In the genomic region with DNA sequence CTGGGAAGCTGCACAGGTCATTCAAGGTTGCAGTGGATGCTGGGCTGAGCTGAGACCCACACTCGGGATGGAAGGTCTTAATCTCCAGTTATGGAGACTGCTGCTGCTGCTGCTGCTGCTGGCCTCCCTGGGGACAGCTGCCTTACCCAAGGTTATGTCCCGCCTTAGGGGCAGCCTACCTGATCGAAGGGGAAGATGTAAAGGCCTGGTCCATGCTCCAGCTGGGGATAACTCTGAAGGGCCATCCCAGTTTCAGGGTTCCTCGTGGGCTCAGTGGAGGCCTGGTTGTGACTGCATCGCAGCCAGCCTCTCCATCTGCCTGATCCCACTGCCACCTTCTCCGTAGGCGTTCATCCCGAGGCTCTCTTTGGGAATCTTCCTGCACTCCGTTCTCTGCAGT, we compare ENCODE assay signal across 15 cellular contexts. TPM values are rescaled to one million over a fixed set of nuclear protein-coding genes. Genes with fewer than 3 reads are reported as not detected.
DNase-seq lines count a peak whose midpoint lies in the region; ATAC-seq and TF ChIP-seq lines count a peak whose summit lies in the region.
"Had no signal": no experiment of that assay in that cellular context is flagged by ENCODE, and none has a peak within 500 bp of the region (broad histone marks: within the 10 kb centered on the region; RNA-seq: fewer than 3 reads in every experiment).

No MANE protein-coding gene starts in this region.

- H3K4me3 ChIP-seq in vagina: no peak overlapping the region
- H3K4me3 ChIP-seq: GM12878, HAP-1 had no signal

- TF ChIP-seq POLR2A in vagina (IDR thresholded peaks at IDR 0.05): no peak

- no peak overlapping the region for H3K4me3 Mint-ChIP-seq in activated CD8-positive, alpha-beta memory T cell treated with anti-CD3 and anti-CD28 coated beads, Interleukin-2, amount 10 ng/mL, durations not matched to agents 7 days and 5 days
- no peak overlapping the region for H3K4me3 Mint-ChIP-seq in T-cell
- H3K4me3 Mint-ChIP-seq: B cell; CD4-positive, alpha-beta T cell had no signal

- H3K27ac ChIP-seq in vagina: no peak overlapping the region

- H3K36me3 Mint-ChIP-seq in activated CD8-positive, alpha-beta memory T cell treated with anti-CD3 and anti-CD28 coated beads, Interleukin-2, amount 10 ng/mL, durations not matched to agents 7 days and 5 days: peaks cover 1% of the 10 kb centered on the region
- no peaks in the 10 kb centered on the region for H3K36me3 Mint-ChIP-seq in T-cell

- DNase-seq in activated CD8-positive, alpha-beta memory T cell treated with anti-CD3 and anti-CD28 coated beads, Interleukin-2, amount 10 ng/mL, durations not matched to agents 7 days and 5 days: peak; percentile 23
- no peak for DNase-seq in activated CD8-positive, alpha-beta memory T cell treated with anti-CD3 and anti-CD28 coated beads, Interleukin-2, amount 50 U/mL, for 4 hours
- DNase-seq in iPS-NIHi7 (ENCODE audit: extremely low spot score) (peak; percentile 4), sciatic nerve (ENCODE audit: low spot score) (peak; percentile 23), vagina (ENCODE audit: extremely low spot score in 2 of 2) (peak; percentile 74 to 83), T-cell (no peak)
- DNase-seq: C1 segment of cervical spinal cord; Calu3; CD4-positive, alpha-beta T cell; DMS79 had no signal

- intact Hi-C loops in sciatic nerve (cut with DNase I): no loop called here
- intact Hi-C loops in vagina (cut with DNase I): no loop called here

- peaks cover 11% of the 10 kb centered on the region for H3K27me3 Mint-ChIP-seq in activated CD8-positive, alpha-beta memory T cell treated with anti-CD3 and anti-CD28 coated beads, Interleukin-2, amount 10 ng/mL, durations not matched to agents 7 days and 5 days
- H3K27me3 Mint-ChIP-seq in T-cell: peaks cover 0 to 3% of the 10 kb centered on the region in 2 donors

- TF ChIP-seq CTCF in vagina (IDR thresholded peaks at IDR 0.05): no peak

- no peaks in the 10 kb centered on the region for H3K9me3 ChIP-seq in vagina

- CTCF ChIA-PET in activated CD8-positive, alpha-beta memory T cell treated with anti-CD3 and anti-CD28 coated beads, Interleukin-2, amount 10 ng/mL, durations not matched to agents 7 days and 5 days (lab: Charles Lee): no interaction called here
- CTCF ChIA-PET in T-cell (lab: Charles Lee): interaction anchor here in 1 of 2 donors (0.6 kb wide), 1 partner anchor 383 kb away, joined by 6 read pairs; no protein-coding TSS in a partner anchor

- H3K36me3 ChIP-seq in vagina: no peaks in the 10 kb centered on the region
- H3K36me3 ChIP-seq: HAP-1 had no signal

- H3K27ac Mint-ChIP-seq in activated CD8-positive, alpha-beta memory T cell treated with anti-CD3 and anti-CD28 coated beads, Interleukin-2, amount 10 ng/mL, durations not matched to agents 7 days and 5 days: no peak overlapping the region
- H3K27ac Mint-ChIP-seq in T-cell: no peak overlapping the region
- H3K27ac Mint-ChIP-seq: B cell; CD4-positive, alpha-beta T cell had no signal

- peaks cover 33% of the 10 kb centered on the region for H3K4me1 ChIP-seq in vagina
- H3K4me1 ChIP-seq: HAP-1 had no signal

- H3K4me1 Mint-ChIP-seq in activated CD8-positive, alpha-beta memory T cell treated with anti-CD3 and anti-CD28 coated beads, Interleukin-2, amount 10 ng/mL, durations not matched to agents 7 days and 5 days: no peaks in the 10 kb centered on the region
- H3K4me1 Mint-ChIP-seq in T-cell: no peaks in the 10 kb centered on the region
- H3K4me1 Mint-ChIP-seq: B cell had no signal

- POLR2A ChIA-PET in T-cell (lab: Charles Lee): no interaction called here

- no peaks in the 10 kb centered on the region for H3K9me3 Mint-ChIP-seq in activated CD8-positive, alpha-beta memory T cell treated with anti-CD3 and anti-CD28 coated beads, Interleukin-2, amount 10 ng/mL, durations not matched to agents 7 days and 5 days (ENCODE audit: low read depth)
- peaks cover 0 to 5% (median 0%) of the 10 kb centered on the region in 3 donors for H3K9me3 Mint-ChIP-seq in T-cell
- H3K9me3 Mint-ChIP-seq: CD4-positive, alpha-beta T cell had no signal

- no peak for ATAC-seq in activated CD8-positive, alpha-beta memory T cell treated with anti-CD3 and anti-CD28 coated beads, Interleukin-2, amount 10 ng/mL, durations not matched to agents 7 days and 5 days
- no peak for ATAC-seq in sciatic nerve
- no peak for ATAC-seq in HG03378 (IDR thresholded peaks at IDR 0.05; ENCODE audit: unreplicated experiment)
- no peak for ATAC-seq in GM18873 (IDR thresholded peaks at IDR 0.05; ENCODE audit: low FRiP score, unreplicated experiment)
- ATAC-seq in T-cell (replicated peaks in 1 of 4): no peak
- ATAC-seq: GM12878 had no signal

- H3K27me3 ChIP-seq in vagina: no peaks in the 10 kb centered on the region

RNA-seq across cellular contexts. Expression of a gene that starts 33.0 kb away (rescaled TPM):
- total RNA-seq in activated CD8-positive, alpha-beta memory T cell treated with anti-CD3 and anti-CD28 coated beads, Interleukin-2, amount 10 ng/mL, durations not matched to agents 7 days and 5 days: 10 to 100 TPM in 1 of 2 experiments, 1 to 10 TPM in 1; 9.1 to 36.4 TPM
- total RNA-seq in sciatic nerve: 236 TPM
- total RNA-seq in vagina: 1,771 TPM
- total RNA-seq in T-cell: 10 to 100 TPM; 11.4 to 42.4 (median 14.7) TPM

Comparison
In these comparisons a context has a peak if more than half of its experiments do, and no peak if none do; other contexts are left out.
1. DNase-seq: peak in activated CD8-positive, alpha-beta memory T cell treated with anti-CD3 and anti-CD28 coated beads, Interleukin-2, amount 10 ng/mL, durations not matched to agents 7 days and 5 days (single experiment), iPS-NIHi7 (single experiment), sciatic nerve (single experiment) and vagina (2 of 2); none in activated CD8-positive, alpha-beta memory T cell treated with anti-CD3 and anti-CD28 coated beads, Interleukin-2, amount 50 U/mL, for 4 hours (single experiment) and T-cell (0 of 34).